8 cellular contexts compared by ENCODE assay signal in the genomic region with DNA sequence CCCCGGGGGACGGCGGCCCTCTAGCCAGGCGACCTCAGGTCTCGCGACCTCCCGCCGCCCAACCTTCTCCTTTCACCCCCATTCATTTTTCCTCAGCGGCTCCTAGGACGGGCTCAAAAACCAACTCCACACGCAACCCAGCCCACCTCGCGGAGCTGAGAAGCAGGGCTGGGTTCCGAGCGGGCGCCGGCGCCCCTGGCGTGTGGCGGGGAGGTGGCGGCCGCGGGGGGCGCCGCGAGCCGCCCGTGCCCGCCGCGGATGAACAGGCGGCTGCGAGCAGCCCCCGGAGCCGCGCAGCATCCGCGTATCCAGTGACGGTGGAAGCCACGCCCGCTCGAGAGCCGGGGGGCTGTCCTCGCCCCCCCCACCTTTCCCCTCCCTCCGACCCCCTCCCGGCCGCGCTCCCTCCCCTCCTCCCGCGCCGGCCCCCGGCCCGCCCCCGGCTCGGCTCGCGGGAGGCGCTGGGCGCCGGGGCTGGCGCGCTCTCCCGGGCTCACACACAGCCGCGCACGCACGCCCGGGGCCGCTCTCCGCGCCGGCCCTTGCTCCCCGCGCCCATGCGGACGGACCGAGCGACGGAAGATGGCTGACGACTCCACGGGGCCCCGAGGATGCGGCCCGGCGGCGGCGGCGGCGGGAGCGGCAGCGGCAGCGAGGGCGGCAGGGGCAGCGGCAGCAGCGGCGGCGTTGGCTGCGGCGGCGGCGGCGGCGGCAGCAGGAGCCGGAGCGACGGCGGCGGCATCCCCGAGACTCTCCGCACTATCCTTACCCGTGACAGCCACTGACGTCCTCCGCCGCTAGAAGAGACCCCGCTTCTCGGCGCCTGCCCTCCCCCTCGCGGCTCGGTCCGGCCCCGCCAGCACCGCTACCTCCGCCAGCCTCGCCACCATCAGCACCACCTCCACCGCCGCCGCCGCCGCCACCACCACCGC. TPM values are rescaled to one million over a fixed set of nuclear protein-coding genes. Genes with fewer than 3 reads are reported as not detected.
DNase-seq lines count a peak whose midpoint lies in the region; ATAC-seq and TF ChIP-seq lines count a peak whose summit lies in the region.

A gene with protein sequence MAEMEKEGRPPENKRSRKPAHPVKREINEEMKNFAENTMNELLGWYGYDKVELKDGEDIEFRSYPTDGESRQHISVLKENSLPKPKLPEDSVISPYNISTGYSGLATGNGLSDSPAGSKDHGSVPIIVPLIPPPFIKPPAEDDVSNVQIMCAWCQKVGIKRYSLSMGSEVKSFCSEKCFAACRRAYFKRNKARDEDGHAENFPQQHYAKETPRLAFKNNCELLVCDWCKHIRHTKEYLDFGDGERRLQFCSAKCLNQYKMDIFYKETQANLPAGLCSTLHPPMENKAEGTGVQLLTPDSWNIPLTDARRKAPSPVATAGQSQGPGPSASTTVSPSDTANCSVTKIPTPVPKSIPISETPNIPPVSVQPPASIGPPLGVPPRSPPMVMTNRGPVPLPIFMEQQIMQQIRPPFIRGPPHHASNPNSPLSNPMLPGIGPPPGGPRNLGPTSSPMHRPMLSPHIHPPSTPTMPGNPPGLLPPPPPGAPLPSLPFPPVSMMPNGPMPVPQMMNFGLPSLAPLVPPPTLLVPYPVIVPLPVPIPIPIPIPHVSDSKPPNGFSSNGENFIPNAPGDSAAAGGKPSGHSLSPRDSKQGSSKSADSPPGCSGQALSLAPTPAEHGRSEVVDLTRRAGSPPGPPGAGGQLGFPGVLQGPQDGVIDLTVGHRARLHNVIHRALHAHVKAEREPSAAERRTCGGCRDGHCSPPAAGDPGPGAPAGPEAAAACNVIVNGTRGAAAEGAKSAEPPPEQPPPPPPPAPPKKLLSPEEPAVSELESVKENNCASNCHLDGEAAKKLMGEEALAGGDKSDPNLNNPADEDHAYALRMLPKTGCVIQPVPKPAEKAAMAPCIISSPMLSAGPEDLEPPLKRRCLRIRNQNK (plus strand): TSS at position 482 of the 932 bp plus-strand sequence. CDS start 500 bp downstream, outside the sequence.

- TF ChIP-seq CTCF in BE2C (IDR thresholded peaks at IDR 0.05; ENCODE audit: low read depth, low read length) (no peak), WTC11 (IDR thresholded peaks at IDR 0.05) (no peak), coronary artery (IDR thresholded peaks at IDR 0.05) (no peak)

- H3K4me3 Mint-ChIP-seq in WTC11 = peak within 1 kb of the TSS; percentile 92

- H3K27me3 Mint-ChIP-seq in WTC11 (ENCODE audit: low read depth) = peaks cover 41% of the 10 kb centered on the region

- DNase-seq in BE2C = peak; percentile 90
- DNase-seq in NCI-H1105 treated with DMSO at 0.1 percent for 48 hours (lab: John Stamatoyannopoulos, UW) = peak; percentile 73
- peak; percentile 64 for DNase-seq in WTC11 (ENCODE audit: low spot score)
- DNase-seq in coronary artery (ENCODE audit: low spot score) = peak; percentile 76
- DNase-seq in left lobe of liver (ENCODE audit: low spot score) = peak; percentile 47
- DNase-seq in stimulated activated CD4-positive, alpha-beta T cell treated with anti-CD3 and anti-CD28 coated beads, Interleukin-2, amount 100 ng/mL, for 48 hours = peak; percentile 18 to 20

- POLR2A ChIA-PET in WTC11 (lab: Charles Lee) = interaction anchor here (1.3 to 1.6 kb wide), 3 partner anchors 30 to 374 kb away, joined by 3 to 7 read pairs (median 3); a partner anchor contains a TSS

- CTCF ChIA-PET in WTC11 (lab: Charles Lee) = interaction anchor here (0.7 to 6.5 kb wide), 6 partner anchors 11 to 172 kb away, joined by 3 to 31 read pairs (median 4); a partner anchor contains a TSS

- no peaks in the 10 kb centered on the region for H3K27me3 ChIP-seq in BE2C

- peak within 1 kb of the TSS; percentile 70 to 94 for H3K27ac ChIP-seq in coronary artery

- ATAC-seq in GM19324 (IDR thresholded peaks at IDR 0.05; ENCODE audit: low FRiP score, unreplicated experiment) (peak; percentile 43), WTC11 (peak; percentile 46), left lobe of liver (peak; percentile 54), HG03521 (IDR thresholded peaks at IDR 0.05; ENCODE audit: unreplicated experiment) (no peak)

- H3K27ac Mint-ChIP-seq in WTC11 = no peak within 1 kb of the TSS

- H3K9me3 ChIP-seq in BE2C = no peaks in the 10 kb centered on the region

- H3K4me3 ChIP-seq in BE2C (ENCODE audit: low read depth, low read length) = peak within 1 kb of the TSS; percentile 93
- H3K4me3 ChIP-seq in coronary artery = peak within 1 kb of the TSS; percentile 88

- peaks cover 12% of the 10 kb centered on the region for H3K4me1 ChIP-seq in BE2C

- peaks cover 19% of the 10 kb centered on the region for H3K4me1 Mint-ChIP-seq in WTC11

- H3K9me3 Mint-ChIP-seq in WTC11 = no peaks in the 10 kb centered on the region

- no peaks in the 10 kb centered on the region for H3K36me3 Mint-ChIP-seq in WTC11

- H3K36me3 ChIP-seq in BE2C = no peaks in the 10 kb centered on the region

TF ChIP-seq in WTC11, 78 proteins besides CTCF, POLR2A, EP300 and RAD21 (continues in another document):
- no peak for TF ChIP-seq KAT7 (CRISPR knock-in tag; IDR thresholded peaks at IDR 0.05; ENCODE audit: borderline replicate concordance)
- TF ChIP-seq, protein P1, sequence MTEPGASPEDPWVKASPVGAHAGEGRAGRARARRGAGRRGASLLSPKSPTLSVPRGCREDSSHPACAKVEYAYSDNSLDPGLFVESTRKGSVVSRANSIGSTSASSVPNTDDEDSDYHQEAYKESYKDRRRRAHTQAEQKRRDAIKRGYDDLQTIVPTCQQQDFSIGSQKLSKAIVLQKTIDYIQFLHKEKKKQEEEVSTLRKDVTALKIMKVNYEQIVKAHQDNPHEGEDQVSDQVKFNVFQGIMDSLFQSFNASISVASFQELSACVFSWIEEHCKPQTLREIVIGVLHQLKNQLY (CRISPR knock-in tag; IDR thresholded peaks at IDR 0.05) = no peak
- TF ChIP-seq, protein P2, sequence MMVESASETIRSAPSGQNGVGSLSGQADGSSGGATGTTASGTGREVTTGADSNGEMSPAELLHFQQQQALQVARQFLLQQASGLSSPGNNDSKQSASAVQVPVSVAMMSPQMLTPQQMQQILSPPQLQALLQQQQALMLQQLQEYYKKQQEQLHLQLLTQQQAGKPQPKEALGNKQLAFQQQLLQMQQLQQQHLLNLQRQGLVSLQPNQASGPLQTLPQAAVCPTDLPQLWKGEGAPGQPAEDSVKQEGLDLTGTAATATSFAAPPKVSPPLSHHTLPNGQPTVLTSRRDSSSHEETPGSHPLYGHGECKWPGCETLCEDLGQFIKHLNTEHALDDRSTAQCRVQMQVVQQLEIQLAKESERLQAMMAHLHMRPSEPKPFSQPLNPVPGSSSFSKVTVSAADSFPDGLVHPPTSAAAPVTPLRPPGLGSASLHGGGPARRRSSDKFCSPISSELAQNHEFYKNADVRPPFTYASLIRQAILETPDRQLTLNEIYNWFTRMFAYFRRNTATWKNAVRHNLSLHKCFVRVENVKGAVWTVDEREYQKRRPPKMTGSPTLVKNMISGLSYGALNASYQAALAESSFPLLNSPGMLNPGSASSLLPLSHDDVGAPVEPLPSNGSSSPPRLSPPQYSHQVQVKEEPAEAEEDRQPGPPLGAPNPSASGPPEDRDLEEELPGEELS (CRISPR knock-in tag; IDR thresholded peaks at IDR 0.05) = 0 out of 2 replicates have a peak, but pooled peaks have one; percentile 30
- TF ChIP-seq, protein P3, sequence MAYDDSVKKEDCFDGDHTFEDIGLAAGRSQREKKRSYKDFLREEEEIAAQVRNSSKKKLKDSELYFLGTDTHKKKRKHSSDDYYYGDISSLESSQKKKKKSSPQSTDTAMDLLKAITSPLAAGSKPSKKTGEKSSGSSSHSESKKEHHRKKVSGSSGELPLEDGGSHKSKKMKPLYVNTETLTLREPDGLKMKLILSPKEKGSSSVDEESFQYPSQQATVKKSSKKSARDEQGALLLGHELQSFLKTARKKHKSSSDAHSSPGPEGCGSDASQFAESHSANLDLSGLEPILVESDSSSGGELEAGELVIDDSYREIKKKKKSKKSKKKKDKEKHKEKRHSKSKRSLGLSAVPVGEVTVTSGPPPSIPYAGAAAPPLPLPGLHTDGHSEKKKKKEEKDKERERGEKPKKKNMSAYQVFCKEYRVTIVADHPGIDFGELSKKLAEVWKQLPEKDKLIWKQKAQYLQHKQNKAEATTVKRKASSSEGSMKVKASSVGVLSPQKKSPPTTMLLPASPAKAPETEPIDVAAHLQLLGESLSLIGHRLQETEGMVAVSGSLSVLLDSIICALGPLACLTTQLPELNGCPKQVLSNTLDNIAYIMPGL (CRISPR knock-in tag; IDR thresholded peaks at IDR 0.05) = peak; percentile 18; the same call in 1 of the 2 replicates
- TF ChIP-seq, protein P4, sequence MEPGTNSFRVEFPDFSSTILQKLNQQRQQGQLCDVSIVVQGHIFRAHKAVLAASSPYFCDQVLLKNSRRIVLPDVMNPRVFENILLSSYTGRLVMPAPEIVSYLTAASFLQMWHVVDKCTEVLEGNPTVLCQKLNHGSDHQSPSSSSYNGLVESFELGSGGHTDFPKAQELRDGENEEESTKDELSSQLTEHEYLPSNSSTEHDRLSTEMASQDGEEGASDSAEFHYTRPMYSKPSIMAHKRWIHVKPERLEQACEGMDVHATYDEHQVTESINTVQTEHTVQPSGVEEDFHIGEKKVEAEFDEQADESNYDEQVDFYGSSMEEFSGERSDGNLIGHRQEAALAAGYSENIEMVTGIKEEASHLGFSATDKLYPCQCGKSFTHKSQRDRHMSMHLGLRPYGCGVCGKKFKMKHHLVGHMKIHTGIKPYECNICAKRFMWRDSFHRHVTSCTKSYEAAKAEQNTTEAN (CRISPR knock-in tag; IDR thresholded peaks at IDR 0.05) = no peak
- TF ChIP-seq CREB1 (CRISPR knock-in tag; IDR thresholded peaks at IDR 0.05) = no peak
- TF ChIP-seq, protein P5, sequence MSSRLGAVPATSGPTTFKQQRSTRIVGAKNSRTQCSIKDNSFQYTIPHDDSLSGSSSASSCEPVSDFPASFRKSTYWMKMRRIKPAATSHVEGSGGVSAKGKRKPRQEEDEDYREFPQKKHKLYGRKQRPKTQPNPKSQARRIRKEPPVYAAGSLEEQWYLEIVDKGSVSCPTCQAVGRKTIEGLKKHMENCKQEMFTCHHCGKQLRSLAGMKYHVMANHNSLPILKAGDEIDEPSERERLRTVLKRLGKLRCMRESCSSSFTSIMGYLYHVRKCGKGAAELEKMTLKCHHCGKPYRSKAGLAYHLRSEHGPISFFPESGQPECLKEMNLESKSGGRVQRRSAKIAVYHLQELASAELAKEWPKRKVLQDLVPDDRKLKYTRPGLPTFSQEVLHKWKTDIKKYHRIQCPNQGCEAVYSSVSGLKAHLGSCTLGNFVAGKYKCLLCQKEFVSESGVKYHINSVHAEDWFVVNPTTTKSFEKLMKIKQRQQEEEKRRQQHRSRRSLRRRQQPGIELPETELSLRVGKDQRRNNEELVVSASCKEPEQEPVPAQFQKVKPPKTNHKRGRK (CRISPR knock-in tag; IDR thresholded peaks at IDR 0.05; ENCODE audit: borderline replicate concordance) = no peak
- TF ChIP-seq GABPB1 (CRISPR knock-in tag; IDR thresholded peaks at IDR 0.05) = no peak
- TF ChIP-seq, protein P6, sequence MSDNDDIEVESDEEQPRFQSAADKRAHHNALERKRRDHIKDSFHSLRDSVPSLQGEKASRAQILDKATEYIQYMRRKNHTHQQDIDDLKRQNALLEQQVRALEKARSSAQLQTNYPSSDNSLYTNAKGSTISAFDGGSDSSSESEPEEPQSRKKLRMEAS (CRISPR knock-in tag; IDR thresholded peaks at IDR 0.05) = no peak
- TF ChIP-seq MYBL2 (CRISPR knock-in tag; IDR thresholded peaks at IDR 0.05) = no peak

RNA-seq across cellular contexts. Expression of the gene that starts here (rescaled TPM):
- 28.5 TPM for polyA plus RNA-seq in BE2C (2012; ENCODE audit: insufficient read depth, insufficient read length, low read depth)
- total RNA-seq in WTC11 (2021) (6.6 to 10.1 TPM (median 7.6 TPM) in 3 replicates), left lobe of liver (1.7 TPM)

Comparison
In these comparisons a context has a peak if more than half of its experiments do, and no peak if none do; other contexts are left out.
1. DNase-seq: peak in every context shown above with its lines; median percentile 90 in BE2C; 76 in coronary artery; 73 in NCI-H1105 treated with DMSO at 0.1 percent for 48 hours; 64 in WTC11; 47 in left lobe of liver; 19 in stimulated activated CD4-positive, alpha-beta T cell treated with anti-CD3 and anti-CD28 coated beads, Interleukin-2, amount 100 ng/mL, for 48 hours.